18 cellular contexts compared by ENCODE assay signal in the genomic region with DNA sequence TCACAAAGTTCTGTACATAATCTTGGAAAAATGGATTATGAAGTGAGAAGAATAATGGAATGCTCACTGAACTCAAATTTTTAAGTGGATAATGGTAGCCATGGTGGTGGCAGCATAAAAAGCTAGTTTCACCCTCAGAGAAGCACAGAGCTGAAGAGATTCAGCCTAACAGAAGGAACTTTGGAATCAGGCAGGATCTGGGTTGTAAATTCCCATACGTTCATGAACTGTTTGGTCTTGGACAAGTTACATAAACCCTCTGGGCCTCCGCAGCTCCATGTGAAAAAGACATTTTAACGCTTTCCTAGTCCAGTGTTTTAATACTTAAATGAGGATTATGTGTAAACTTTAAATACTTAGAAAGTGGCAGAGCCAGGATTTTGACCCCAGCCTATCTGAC.
"Had no signal": no experiment of that assay in that cellular context is flagged by ENCODE, and none has a peak within 500 bp of the region (broad histone marks: within the 10 kb centered on the region; RNA-seq: fewer than 3 reads in every experiment).

No MANE protein-coding gene starts in this region.

- H3K36me3 Mint-ChIP-seq: naive B cell; natural killer cell; stimulated activated effector memory CD8-positive, alpha-beta T cell treated with anti-CD3 and anti-CD28 coated beads, Interleukin-12 subunit alpha, Interleukin-12 subunit beta, amount 100 ng/mL, for 72 hours had no signal

- H3K27ac Mint-ChIP-seq: natural killer cell; progenitor cell of endocrine pancreas; stimulated activated effector memory CD8-positive, alpha-beta T cell treated with anti-CD3 and anti-CD28 coated beads, Interleukin-12 subunit alpha, Interleukin-12 subunit beta, amount 100 ng/mL, for 72 hours; stimulated activated naive CD8-positive, alpha-beta T cell treated with anti-CD3 and anti-CD28 coated beads, Interleukin-15, Interleukin-2, amounts not matched to agents 100 ng/mL and 50 ng/mL, for 24 hours had no signal

- H3K4me1 Mint-ChIP-seq: stimulated activated effector memory CD8-positive, alpha-beta T cell treated with anti-CD3 and anti-CD28 coated beads, Interleukin-12 subunit alpha, Interleukin-12 subunit beta, amount 100 ng/mL, for 72 hours had no signal

- H3K9me3 Mint-ChIP-seq: natural killer cell; stimulated activated naive CD8-positive, alpha-beta T cell treated with anti-CD3 and anti-CD28 coated beads, Interleukin-15, Interleukin-2, amounts not matched to agents 100 ng/mL and 50 ng/mL, for 24 hours had no signal

- ATAC-seq: left lung; lower lobe of right lung; natural killer cell; sciatic nerve; stimulated activated effector memory CD8-positive, alpha-beta T cell treated with anti-CD3 and anti-CD28 coated beads, Interleukin-12 subunit alpha, Interleukin-12 subunit beta, amount 100 ng/mL, for 72 hours; upper lobe of right lung had no signal

- DNase-seq: islet precursor cell; left lung; lower lobe of right lung; mammary epithelial cell; mesenchymal stem cell; naive B cell; natural killer cell; ovary; spleen; stimulated activated CD4-positive, alpha-beta T cell treated with anti-CD3 and anti-CD28 coated beads, Interleukin-4, amount 100 ng/mL, for 24 hours; stimulated activated naive CD4-positive, alpha-beta T cell; tibial artery; trophoblast cell; upper lobe of right lung had no signal

- H3K4me3 Mint-ChIP-seq: naive B cell; natural killer cell; stimulated activated effector memory CD8-positive, alpha-beta T cell treated with anti-CD3 and anti-CD28 coated beads, Interleukin-12 subunit alpha, Interleukin-12 subunit beta, amount 100 ng/mL, for 72 hours; stimulated activated naive CD8-positive, alpha-beta T cell treated with anti-CD3 and anti-CD28 coated beads, Interleukin-15, Interleukin-2, amounts not matched to agents 100 ng/mL and 50 ng/mL, for 24 hours had no signal
